ENCODE assay signal across 20 cellular contexts in genomic region chr17:5781236-5781927, GRCh38.
DNase-seq lines count a peak whose midpoint lies in the region; ATAC-seq, FAIRE-seq and TF ChIP-seq lines count a peak whose summit lies in the region.
"Had no signal": no experiment of that assay in that cellular context is flagged by ENCODE, and none has a peak within 500 bp of the region (broad histone marks: within the 10 kb centered on the region; RNA-seq: fewer than 3 reads in every experiment).

No MANE protein-coding gene starts in this region.

- no TSS peak for BruUV-seq in HepG2 (replicated peaks; lab: Mats Ljungman, UMichigan)

- in situ Hi-C loops in HepG2 (cut with HindIII; ENCODE audit: extremely low pct_ligation_motif_present, low pct_unique_long_range_greater_than_20kb), result no loop called here

- no peak for TF ChIP-seq CTCF in HepG2 (CRISPR knock-in tag; IDR thresholded peaks at IDR 0.05)
- TF ChIP-seq CTCF in right lobe of liver (IDR thresholded peaks at IDR 0.05), result no peak

- no peaks in the 10 kb centered on the region for H3K36me3 ChIP-seq in HepG2 (replicated peaks in 1 of 2; ENCODE audit: control insufficient read depth in 1 of 2, insufficient read depth in 2 of 2, low read length in 2 of 2)
- H3K36me3 ChIP-seq in right lobe of liver, result no peaks in the 10 kb centered on the region
- H3K36me3 ChIP-seq: BE2C; BLaER1 treated with 17β-estradiol and CSF1 and Interleukin-3, amounts not matched to agents 10 nM and 100 nM had no signal

- WGBS in HepG2 (ENCODE audit: low lambda C conversion rate), result 78% methylated on average over 13 of the region's 13 CpGs
- WGBS in right lobe of liver (ENCODE audit: insufficient coverage, low coverage, low lambda C conversion rate, missing lambda C conversion rate), result 79% methylated on average over 12 of the region's 13 CpGs

- no peak overlapping the region for H3K27ac ChIP-seq in HepG2 (ENCODE audit: extremely low read length, insufficient read depth, low read length)
- H3K27ac ChIP-seq in right lobe of liver, result no peak overlapping the region
- H3K27ac ChIP-seq: A549; BLaER1 treated with 17β-estradiol and CSF1 and Interleukin-3, amounts not matched to agents 10 nM and 100 nM had no signal

- H3K9me3 ChIP-seq in HepG2 (ENCODE audit: low read length) (peaks cover 17% of the 10 kb centered on the region; the same call in 1 of the 2 replicates), right lobe of liver (no peaks in the 10 kb centered on the region)
- H3K9me3 ChIP-seq: BE2C had no signal

- H3K9ac ChIP-seq in HepG2 (ENCODE audit: insufficient read depth, low read depth, low read length), result no peak overlapping the region
- H3K9ac ChIP-seq: BLaER1 treated with 17β-estradiol and CSF1 and Interleukin-3, amounts not matched to agents 10 nM and 100 nM had no signal

- no peak for ATAC-seq in HepG2
- ATAC-seq in right lobe of liver, result no peak
- no peak for ATAC-seq in GM18520 (IDR thresholded peaks at IDR 0.05; ENCODE audit: unreplicated experiment)
- ATAC-seq: A549, GM23338 had no signal

- POLR2A ChIA-PET in HepG2 (lab: Yijun Ruan, JAX), result no interaction called here

- CTCF ChIA-PET in HepG2 (lab: Yijun Ruan, JAX; ENCODE audit: low intra/inter-chr PET ratio, low total read pairs), result no interaction called here

- TF ChIP-seq EP300 in HepG2 (IDR thresholded peaks at IDR 0.05; ENCODE audit: low read depth in 2 of 2, low read length in 2 of 2) (no peak), HepG2 (CRISPR knock-in tag; IDR thresholded peaks at IDR 0.05; ENCODE audit: borderline replicate concordance) (no peak)

- no peaks in the 10 kb centered on the region for H4K20me1 ChIP-seq in HepG2 (ENCODE audit: insufficient read depth, low read length)

- intact Hi-C loops in HepG2 (cut with micrococcal nuclease; ENCODE audit: unreplicated experiment) (no loop called here), right lobe of liver (cut with DNase I) (no loop called here), head of caudate nucleus (cut with DNase I) (no loop called here)

- H3K79me2 ChIP-seq in HepG2 (ENCODE audit: insufficient read depth, low read length), result no peaks in the 10 kb centered on the region

- no peak for FAIRE-seq in HepG2 (lab: Jason Lieb, UNC)
- FAIRE-seq: A549, GM19239 had no signal

- H3K4me1 ChIP-seq in HepG2 (ENCODE audit: insufficient read depth, low read length), result peaks cover 86% of the 10 kb centered on the region
- no peaks in the 10 kb centered on the region for H3K4me1 ChIP-seq in right lobe of liver
- H3K4me1 ChIP-seq: A549, BE2C had no signal

- no peak for TF ChIP-seq POLR2A in HepG2 (IDR thresholded peaks at IDR 0.05; ENCODE audit: insufficient read depth in 1 of 2, low read depth in 2 of 2, low read length in 2 of 2)
- TF ChIP-seq POLR2A in right lobe of liver (IDR thresholded peaks at IDR 0.05), result no peak

- TF ChIP-seq RAD21 in HepG2 (CRISPR knock-in tag; IDR thresholded peaks at IDR 0.05), result no peak

- H2AFZ ChIP-seq in HepG2 (ENCODE audit: low read length), result no peak overlapping the region

- H3K4me2 ChIP-seq in HepG2 (ENCODE audit: low read depth, low read length), result no peak overlapping the region
- H3K4me2 ChIP-seq: A549, GM23338 had no signal

- H3K27me3 ChIP-seq in HepG2 (ENCODE audit: control insufficient read depth in 1 of 2, insufficient read depth in 2 of 2, low read length in 2 of 2) (no peaks in the 10 kb centered on the region), right lobe of liver (no peaks in the 10 kb centered on the region)
- H3K27me3 ChIP-seq: BE2C; BLaER1 treated with 17β-estradiol and CSF1 and Interleukin-3, amounts not matched to agents 10 nM and 100 nM had no signal

- DNase-seq in HepG2 (ENCODE audit: low spot score) (no peak), right lobe of liver (no peak), SW480 (ENCODE audit: low spot score) (peak; percentile 56), head of caudate nucleus (peak in 27 of 42 donors; percentile 4 to 56 (median 27)), C1 segment of cervical spinal cord (lab: John Stamatoyannopoulos, UW) (no peak), germinal center (ENCODE audit: low spot score) (no peak)
- DNase-seq: 8988T; AML-193; BE2C; Calu3; CD4-positive, alpha-beta memory T cell; COR-L47; DMS79 treated with DMSO at 0.1 percent for 48 hours; GF-D8; H9 had no signal

- H3K4me3 ChIP-seq in HepG2 (replicated peaks in 1 of 3; ENCODE audit: insufficient read depth in 1 of 3, low read depth in 2 of 3, low read length in 3 of 3) (no peak overlapping the region), right lobe of liver (no peak overlapping the region)
- H3K4me3 ChIP-seq: A549; BLaER1 treated with 17β-estradiol and CSF1 and Interleukin-3, amounts not matched to agents 10 nM and 100 nM; GM23338 had no signal

TF ChIP-seq in HepG2, 621 proteins besides CTCF, POLR2A, EP300 and RAD21:
- no peak for TF ChIP-seq BHLHE40 (IDR thresholded peaks at IDR 0.05; ENCODE audit: low read length)
- TF ChIP-seq ZEB1 (IDR thresholded peaks at IDR 0.05; ENCODE audit: insufficient replicate concordance, low read depth), result peak; percentile 66

Comparison
In these comparisons a context has a peak if more than half of its experiments do, and no peak if none do; other contexts are left out.
1. DNase-seq: peak in SW480 (single experiment) and head of caudate nucleus (27 of 42); none in HepG2 (single experiment), right lobe of liver (0 of 3), C1 segment of cervical spinal cord (0 of 14) and germinal center (single experiment).